In genomic region chr6:41157323-41157722, GRCh38 we compare ENCODE assay signal across 36 cellular contexts. TPM values are rescaled to one million over a fixed set of nuclear protein-coding genes. Genes with fewer than 3 reads are reported as not detected.
A peak's percentile ranks its signal among the peaks of the same experiment; 100 is the strongest.
DNase-seq lines count a peak whose midpoint lies in the region; ATAC-seq and TF ChIP-seq lines count a peak whose summit lies in the region.
"Had no signal": no experiment of that assay in that cellular context is flagged by ENCODE, and none has a peak within 500 bp of the region (broad histone marks: within the 10 kb centered on the region; RNA-seq: fewer than 3 reads in every experiment).

No MANE protein-coding gene starts in this region.

- DNase-seq in Ammon's horn (ENCODE audit: low spot score) (peak; percentile 72), Kasumi-1 (lab: John Stamatoyannopoulos, UW) (peak; percentile 16 to 39), T-helper 17 cell (no peak), lung (ENCODE audit: low spot score) (no peak), NCI-H1048 (lab: John Stamatoyannopoulos, UW) (no peak)
- DNase-seq in activated CD4-positive, CD25-positive, alpha-beta regulatory T cell treated with anti-CD3 and anti-CD28 coated beads, Interleukin-2, amount 50 U/mL, for 72 hours, result no peak
- DNase-seq: activated CD4-positive, alpha-beta T cell treated with anti-CD3 and anti-CD28 coated beads for 4 hours; activated CD8-positive, alpha-beta memory T cell treated with anti-CD3 and anti-CD28 coated beads for 24 hours; activated effector memory CD4-positive, alpha-beta T cell treated with Interleukin-2 at 50 U/mL for 16 hours; activated naive CD8-positive, alpha-beta T cell treated with anti-CD3 and anti-CD28 coated beads for 36 hours; COR-L47; cortex of kidney; DMS53; endodermal cell; esophagus squamous epithelium; foreskin melanocyte; immature natural killer cell; left colon; NCI-H1092 treated with DMSO at 0.1 percent for 48 hours; NCI-H187 treated with DMSO at 0.1 percent for 48 hours; NCI-H2171 treated with DMSO at 0.1 percent for 48 hours; NCI-H510A treated with DMSO at 0.1 percent for 48 hours; pancreas; stimulated activated CD4-positive, alpha-beta T cell treated with anti-CD3 and anti-CD28 coated beads, Interleukin-4, amount 100 ng/mL, for 4 hours; T-helper 2 cell had no signal

- WGBS in lung, 2 donors, result 30 to 72% methylated on average over 5 of the region's 5 CpGs

- H3K27ac ChIP-seq in lung (ENCODE audit: low read depth in 1 of 2, low read length in 1 of 2), result no peak overlapping the region
- H3K27ac ChIP-seq: ascending aorta, cardiac muscle cell, esophagus squamous epithelium, hepatocyte, pancreas had no signal

- peaks cover 0 to 7% of the 10 kb centered on the region in 2 donors for H3K4me1 ChIP-seq in lung (ENCODE audit: control insufficient read depth in 2 of 2, insufficient read depth in 2 of 2, low read length in 2 of 2)
- H3K4me1 ChIP-seq: ascending aorta, pancreas had no signal

- H3K36me3 Mint-ChIP-seq in T-helper 17 cell (ENCODE audit: low read depth), result no peaks in the 10 kb centered on the region
- H3K36me3 Mint-ChIP-seq: activated naive CD8-positive, alpha-beta T cell treated with anti-CD3 and anti-CD28 coated beads for 36 hours; mesothelial cell of epicardium; natural killer cell treated with Interleukin-12 subunit alpha and Interleukin-12 subunit beta and Interleukin-15 and Interleukin-18, amount 100 ng/mL, for 72 hours; stimulated activated memory B cell treated with anti-CD40 and anti-IgM and Interleukin-4, amounts not matched to agents 10 μg/mL and 1 μg/mL and 100 μg/mL, for 72 hours had no signal

- H3K4me3 Mint-ChIP-seq in T-helper 17 cell, result no peak overlapping the region
- H3K4me3 Mint-ChIP-seq: activated naive CD8-positive, alpha-beta T cell treated with anti-CD3 and anti-CD28 coated beads for 36 hours; endodermal cell; immature natural killer cell; mesothelial cell of epicardium; natural killer cell treated with Interleukin-12 subunit alpha and Interleukin-12 subunit beta and Interleukin-15 and Interleukin-18, amount 100 ng/mL, for 72 hours; stimulated activated memory B cell treated with anti-CD40 and anti-IgM and Interleukin-4, amounts not matched to agents 10 μg/mL and 1 μg/mL and 100 μg/mL, for 72 hours had no signal

- H3K27me3 ChIP-seq in lung (ENCODE audit: control insufficient read depth, insufficient read depth), result no peaks in the 10 kb centered on the region
- H3K27me3 ChIP-seq: ascending aorta, cardiac muscle cell, hepatocyte, pancreas had no signal

- peak; percentile 33 for ATAC-seq in T-helper 17 cell
- peak; percentile 37 for ATAC-seq in lung (ENCODE audit: insufficient read depth, low FRiP score)
- ATAC-seq in GM21619 (IDR thresholded peaks at IDR 0.05; ENCODE audit: unreplicated experiment), result no peak
- ATAC-seq in GM19351 (IDR thresholded peaks at IDR 0.05; ENCODE audit: unreplicated experiment), result no peak
- ATAC-seq: left colon; natural killer cell treated with Interleukin-12 subunit alpha and Interleukin-12 subunit beta and Interleukin-15 and Interleukin-18, amount 100 ng/mL, for 72 hours; sciatic nerve; stimulated activated memory B cell treated with anti-CD40 and anti-IgM and Interleukin-4, amounts not matched to agents 10 μg/mL and 1 μg/mL and 100 μg/mL, for 72 hours had no signal

- no peak for TF ChIP-seq CTCF in lung (IDR thresholded peaks at IDR 0.05; ENCODE audit: control extremely low read depth, extremely low read depth)

- H3K27ac Mint-ChIP-seq in T-helper 17 cell, result no peak overlapping the region
- H3K27ac Mint-ChIP-seq: activated naive CD8-positive, alpha-beta T cell treated with anti-CD3 and anti-CD28 coated beads for 36 hours; endodermal cell; mesothelial cell of epicardium; natural killer cell treated with Interleukin-12 subunit alpha and Interleukin-12 subunit beta and Interleukin-15 and Interleukin-18, amount 100 ng/mL, for 72 hours; stimulated activated memory B cell treated with anti-CD40 and anti-IgM and Interleukin-4, amounts not matched to agents 10 μg/mL and 1 μg/mL and 100 μg/mL, for 72 hours had no signal

- peaks cover 3% of the 10 kb centered on the region for H3K4me1 Mint-ChIP-seq in T-helper 17 cell
- H3K4me1 Mint-ChIP-seq: immature natural killer cell had no signal

- no peaks in the 10 kb centered on the region for H3K36me3 ChIP-seq in lung (ENCODE audit: control insufficient read depth in 2 of 2, insufficient read depth in 2 of 2, low read length in 2 of 2)
- H3K36me3 ChIP-seq: ascending aorta, cardiac muscle cell, esophagus squamous epithelium, pancreas had no signal

- peaks cover 30% of the 10 kb centered on the region for H3K27me3 Mint-ChIP-seq in T-helper 17 cell

- H3K4me3 ChIP-seq in lung, result no peak overlapping the region
- H3K4me3 ChIP-seq: ascending aorta, cardiac muscle cell, esophagus squamous epithelium, hepatocyte, pancreas had no signal

- no peaks in the 10 kb centered on the region for H3K9me3 ChIP-seq in T-helper 17 cell (ENCODE audit: control insufficient read depth, low read length, poor library complexity, severe bottlenecking)
- no peaks in the 10 kb centered on the region for H3K9me3 ChIP-seq in lung (ENCODE audit: control insufficient read depth in 2 of 2, insufficient read depth in 1 of 2, low read length in 1 of 2)
- H3K9me3 ChIP-seq: ascending aorta, esophagus squamous epithelium, pancreas had no signal

RNA-seq across cellular contexts. Expression of gene TREML1, which starts 3.2 kb away (rescaled TPM):
- total RNA-seq in T-helper 17 cell, result 10 to 100 TPM in 1 of 2 donors, 1 to 10 TPM in 1; 3.0 to 68.6 TPM
- 1 to 10 TPM; 1.2 TPM for total RNA-seq in lung
- polyA plus RNA-seq in lung, result 1 to 10 TPM; 1.2 to 2.2 TPM
- total RNA-seq: activated naive CD8-positive, alpha-beta T cell treated with anti-CD3 and anti-CD28 coated beads for 36 hours; ascending aorta; cardiac muscle cell; esophagus squamous epithelium; G401; hepatocyte; left colon; mesothelial cell of epicardium; natural killer cell treated with Interleukin-12 subunit alpha and Interleukin-12 subunit beta and Interleukin-15 and Interleukin-18, amount 100 ng/mL, for 72 hours had no signal
- polyA plus RNA-seq: BJ, cardiac muscle cell, hepatocyte had no signal

RNA-seq across cellular contexts. Expression of gene TREM2, which starts 5.6 kb away (rescaled TPM):
- total RNA-seq in T-helper 17 cell (not detected), lung (10 to 100 TPM in 1 of 2 donors, 1 to 10 TPM in 1; 1.6 to 10.7 TPM)
- 10 to 100 TPM in 1 of 2 donors, 1 to 10 TPM in 1; 7.4 to 48.0 TPM for polyA plus RNA-seq in lung
- total RNA-seq: activated naive CD8-positive, alpha-beta T cell treated with anti-CD3 and anti-CD28 coated beads for 36 hours; cardiac muscle cell; endodermal cell; G401; mesothelial cell of epicardium; natural killer cell treated with Interleukin-12 subunit alpha and Interleukin-12 subunit beta and Interleukin-15 and Interleukin-18, amount 100 ng/mL, for 72 hours had no signal
- polyA plus RNA-seq: BJ, cardiac muscle cell, immature natural killer cell had no signal

RNA-seq across cellular contexts. Expression of gene TREML2, which starts 43.6 kb away (rescaled TPM):
- 1 to 10 TPM; 2.9 to 3.8 TPM for total RNA-seq in T-helper 17 cell
- 1 to 10 TPM in 1 of 2 donors, under 1 TPM in 1; 0.65 to 1.4 TPM for total RNA-seq in lung
- 1 to 10 TPM in 1 of 2 donors, under 1 TPM in 1; 0.06 to 4.4 TPM for polyA plus RNA-seq in lung
- total RNA-seq: ascending aorta, cardiac muscle cell, endodermal cell, G401, mesothelial cell of epicardium had no signal
- polyA plus RNA-seq: BJ, cardiac muscle cell, hepatocyte, pancreas had no signal

Comparison
In these comparisons a context has a peak if more than half of its experiments do, and no peak if none do; other contexts are left out.
1. DNase-seq: peak in Ammon's horn (single experiment) and Kasumi-1 (2 of 2); none in T-helper 17 cell (0 of 3), lung (single experiment), activated CD4-positive, CD25-positive, alpha-beta regulatory T cell treated with anti-CD3 and anti-CD28 coated beads, Interleukin-2, amount 50 U/mL, for 72 hours (single experiment) and NCI-H1048 (single experiment).
2. ATAC-seq: peak in T-helper 17 cell (single experiment) and lung (single experiment); none in GM21619 (single experiment) and GM19351 (single experiment).